ENCODE assay signal across 9 cellular contexts in genomic region chr15:94198633-94199032, GRCh38.
"Had no signal": no experiment of that assay in that cellular context is flagged by ENCODE, and none has a peak within 500 bp of the region (broad histone marks: within the 10 kb centered on the region; RNA-seq: fewer than 3 reads in every experiment).

No MANE protein-coding gene starts in this region.

- H3K4me3 ChIP-seq: GM23248, HAP-1, K562 had no signal

- FAIRE-seq: HTR-8/SVneo, K562 had no signal

- H3K4me1 ChIP-seq: HAP-1 had no signal

- H3K27ac ChIP-seq: GM23248 had no signal

- H3K9me3 ChIP-seq: HAP-1 had no signal

- H3K36me3 ChIP-seq: HAP-1 had no signal

- DNase-seq: GM23248, GOT3, H7, HFFc6, IMR-90 had no signal

- ATAC-seq: HCT116, K562 had no signal
